1 cellular context compared by ENCODE assay signal in genomic region chr2:28905533-28905932, GRCh38.
A peak's percentile ranks its signal among the peaks of the same experiment; 100 is the strongest.
TF ChIP-seq lines count a peak whose summit lies in the region.

No MANE protein-coding gene starts in this region.

TF ChIP-seq in A549, 52 proteins besides CTCF, POLR2A, EP300 and RAD21:
- TF ChIP-seq ATOH8 (CRISPR knock-in tag; IDR thresholded peaks at IDR 0.05; ENCODE audit: low read depth) (no peak), TFCP2L1 (CRISPR knock-in tag; IDR thresholded peaks at IDR 0.05) (no peak), HOXB5 (CRISPR knock-in tag; IDR thresholded peaks at IDR 0.05) (no peak), HDAC2 (IDR thresholded peaks at IDR 0.05) (no peak), CEBPB (IDR thresholded peaks at IDR 0.05) (peak; percentile 22 to 59; a peak in 1 of 4 replicates), ZFP36 (IDR thresholded peaks at IDR 0.05; ENCODE audit: borderline replicate concordance, partially characterized antibody) (no peak)
